Comparison of ENCODE assay signal across 8 cellular contexts in genomic region chr7:44986218-44987053, GRCh38. TPM values are rescaled to one million over a fixed set of nuclear protein-coding genes. Genes with fewer than 3 reads are reported as not detected.
A peak's percentile ranks its signal among the peaks of the same experiment; 100 is the strongest.
DNase-seq lines count a peak whose midpoint lies in the region; ATAC-seq lines count a peak whose summit lies in the region.

No MANE protein-coding gene starts in this region.

- no peaks in the 10 kb centered on the region for H3K9me3 ChIP-seq in CD4-positive, alpha-beta memory T cell (ENCODE audit: control insufficient read depth in 1 of 2, low read length in 2 of 2)

- H2BK120ac ChIP-seq in mesendoderm (ENCODE audit: low read depth, low read length), result no peak overlapping the region

- H3K27ac ChIP-seq in CD4-positive, alpha-beta memory T cell (ENCODE audit: low read depth, low read length), result peak overlapping the region; percentile 98
- H3K27ac ChIP-seq in mesendoderm (ENCODE audit: low read depth, low read length), result peak overlapping the region; percentile 83

- WGBS in mesendoderm (ENCODE audit: extremely low coverage, insufficient coverage, low lambda C conversion rate), result no CpG with 5 or more reads among the region's 68 CpGs

- peak overlapping the region; percentile 96 for H3K4me2 ChIP-seq in mesendoderm (ENCODE audit: low read length)

- peak overlapping the region; percentile 76 to 82 for H3K4me3 ChIP-seq in CD4-positive, alpha-beta memory T cell (ENCODE audit: low read length in 2 of 2)
- H3K4me3 ChIP-seq in mesendoderm (ENCODE audit: low read length), result peak overlapping the region; percentile 91

- CTCF ChIA-PET in CD4-positive, alpha-beta memory T cell (lab: Charles Lee; ENCODE audit: partially characterized antibody), result interaction anchor here (0.6 to 1.4 kb wide), 5 partner anchors 10 to 149 kb away, joined by 3 to 10 read pairs (median 4); no protein-coding TSS in a partner anchor

- peak overlapping the region; percentile 98 to 100 (median 99) for H3K27ac Mint-ChIP-seq in CD4-positive, alpha-beta memory T cell
- H3K27ac Mint-ChIP-seq in effector memory CD8-positive, alpha-beta T cell, result peak overlapping the region; percentile 99 to 100

- peak overlapping the region; percentile 100 for H3K56ac ChIP-seq in mesendoderm (ENCODE audit: low read length)

- H2BK5ac ChIP-seq in mesendoderm (ENCODE audit: low read length), result peak overlapping the region; percentile 82

- H3K9ac ChIP-seq in mesendoderm (ENCODE audit: low read length), result peak overlapping the region; percentile 99

- H2AK5ac ChIP-seq in mesendoderm (ENCODE audit: low read length), result peak overlapping the region; percentile 92

- H3K4me1 Mint-ChIP-seq in CD4-positive, alpha-beta memory T cell, result peaks cover 35 to 64% (median 48%) of the 10 kb centered on the region in 4 donors
- H3K4me1 Mint-ChIP-seq in effector memory CD8-positive, alpha-beta T cell (ENCODE audit: low read depth in 2 of 2), result peaks cover 38 to 43% of the 10 kb centered on the region in 2 donors

- no peak overlapping the region for H4K8ac ChIP-seq in mesendoderm (ENCODE audit: low read depth, low read length)

- H3K9me3 Mint-ChIP-seq in CD4-positive, alpha-beta memory T cell, result peaks cover 0 to 3% (median 0%) of the 10 kb centered on the region in 8 donors
- no peaks in the 10 kb centered on the region for H3K9me3 Mint-ChIP-seq in effector memory CD8-positive, alpha-beta T cell

- H3K23ac ChIP-seq in mesendoderm (ENCODE audit: low read length), result peak overlapping the region; percentile 69

- H3K36me3 Mint-ChIP-seq in CD4-positive, alpha-beta memory T cell, result peaks cover 38 to 49% of the 10 kb centered on the region in 2 donors
- peaks cover 61% of the 10 kb centered on the region for H3K36me3 Mint-ChIP-seq in effector memory CD8-positive, alpha-beta T cell (ENCODE audit: insufficient read depth)

- H3K4ac ChIP-seq in mesendoderm (ENCODE audit: low read depth, low read length), result peak overlapping the region; percentile 36

- intact Hi-C loops in CD4-positive, alpha-beta memory T cell (cut with micrococcal nuclease), result loop anchor here (1.0 to 5.0 kb wide), 5 partner anchors 9 to 239 kb away; partner anchors contain the start of genes H2AZ2 and ZMIZ2

- H3K36me3 ChIP-seq in CD4-positive, alpha-beta memory T cell (ENCODE audit: insufficient read depth, low read length), result peaks cover 30% of the 10 kb centered on the region
- H3K36me3 ChIP-seq in mesendoderm (ENCODE audit: control insufficient read depth, insufficient read depth, low read length), result peaks cover 17% of the 10 kb centered on the region

- no peaks in the 10 kb centered on the region for H3K27me3 ChIP-seq in CD4-positive, alpha-beta memory T cell (ENCODE audit: insufficient read depth, low read length)
- no peaks in the 10 kb centered on the region for H3K27me3 ChIP-seq in mesendoderm (ENCODE audit: insufficient read depth, low read length, poor library complexity)

- H3K79me1 ChIP-seq in mesendoderm (ENCODE audit: low read length), result peaks cover 8% of the 10 kb centered on the region

- POLR2A ChIA-PET in CD4-positive, alpha-beta memory T cell (lab: Charles Lee; ENCODE audit: partially characterized antibody), result interaction anchor here (1.1 to 21.9 kb wide), 4 partner anchors 10 to 124 kb away, joined by 6 to 551 read pairs (median 288); partner anchors contain the start of genes CCM2, MYO1G and TBRG4

- peak; percentile 94 to 96 (median 95) for DNase-seq in CD4-positive, alpha-beta memory T cell
- DNase-seq in HK-2 (ENCODE audit: unreplicated experiment) (peak; percentile 94), NK-92 (lab: John Stamatoyannopoulos, UW; ENCODE audit: unreplicated experiment) (peak; percentile 66), mesendoderm (peak; percentile 96)
- DNase-seq in activated CD8-positive, alpha-beta memory T cell treated with anti-CD3 and anti-CD28 coated beads for 48 hours (ENCODE audit: low read depth in 2 of 3, low spot score in 2 of 3), result peak; percentile 92 to 93 (median 92)
- DNase-seq in effector memory CD8-positive, alpha-beta T cell, result peak; percentile 95 to 97 (median 96)
- DNase-seq in stimulated activated CD8-positive, alpha-beta memory T cell treated with anti-CD3 and anti-CD28 coated beads, Interleukin-12 subunit alpha, Interleukin-12 subunit beta, amount 100 ng/mL, for 4 hours (ENCODE audit: low read depth), result peak; percentile 96

- H3K18ac ChIP-seq in mesendoderm (ENCODE audit: low read length), result peak overlapping the region; percentile 1

- H3K4me3 Mint-ChIP-seq in CD4-positive, alpha-beta memory T cell, result peak overlapping the region; percentile 95 to 98 (median 96)
- H3K4me3 Mint-ChIP-seq in effector memory CD8-positive, alpha-beta T cell, result peak overlapping the region; percentile 95 to 99

- ATAC-seq in GM19455 (IDR thresholded peaks at IDR 0.05; ENCODE audit: unreplicated experiment), result peak; percentile 95
- peak; percentile 94 for ATAC-seq in effector memory CD8-positive, alpha-beta T cell (replicated peaks)

- H3K4me1 ChIP-seq in CD4-positive, alpha-beta memory T cell (ENCODE audit: insufficient read depth, low read length), result peaks cover 54% of the 10 kb centered on the region
- H3K4me1 ChIP-seq in mesendoderm (ENCODE audit: control insufficient read depth, low read depth, low read length), result peaks cover 5% of the 10 kb centered on the region

- H3K79me2 ChIP-seq in mesendoderm (ENCODE audit: control insufficient read depth, insufficient read depth, low read length), result peaks cover 32% of the 10 kb centered on the region

- no peaks in the 10 kb centered on the region for H3K27me3 Mint-ChIP-seq in CD4-positive, alpha-beta memory T cell
- no peaks in the 10 kb centered on the region for H3K27me3 Mint-ChIP-seq in effector memory CD8-positive, alpha-beta T cell

- no peak overlapping the region for H4K5ac ChIP-seq in mesendoderm (ENCODE audit: low read length)

- H2BK15ac ChIP-seq in mesendoderm (replicated peaks; ENCODE audit: low read depth), result no peak overlapping the region

RNA-seq across cellular contexts. Expression of gene MYO1G, which starts 7.6 kb away (rescaled TPM):
- 10 to 100 TPM; 92.9 to 94.2 TPM for total RNA-seq in CD4-positive, alpha-beta memory T cell
- polyA plus RNA-seq in CD4-positive, alpha-beta memory T cell, result 100 to 1,000 TPM; 143 to 168 TPM
- 0.04 TPM for polyA plus RNA-seq in mesendoderm (2013, experiment 1 of 2)
- 0.04 TPM for polyA plus RNA-seq in mesendoderm (2013, experiment 2 of 2)

RNA-seq across cellular contexts. Expression of gene CCM2, which starts 13.6 kb away (rescaled TPM):
- total RNA-seq in CD4-positive, alpha-beta memory T cell, result 100 to 1,000 TPM; 192 to 200 TPM
- polyA plus RNA-seq in CD4-positive, alpha-beta memory T cell, result 10 to 100 TPM; 82.1 to 91.9 TPM
- polyA plus RNA-seq in mesendoderm (2013, experiment 1 of 2), result 20.7 TPM
- 20.4 TPM for polyA plus RNA-seq in mesendoderm (2013, experiment 2 of 2)

Comparison
In these comparisons a context has a peak if more than half of its experiments do, and no peak if none do; other contexts are left out.
1. Peak in every context shown above with its lines: DNase-seq, ATAC-seq, H3K4me3 ChIP-seq and H3K27ac ChIP-seq.